In genomic region chr16:84867696-84868095, GRCh38 we compare ENCODE assay signal across 30 cellular contexts. TPM values are rescaled to one million over a fixed set of nuclear protein-coding genes. Genes with fewer than 3 reads are reported as not detected.
"Had no signal": no experiment of that assay in that cellular context is flagged by ENCODE, and none has a peak within 500 bp of the region (broad histone marks: within the 10 kb centered on the region; RNA-seq: fewer than 3 reads in every experiment).

No MANE protein-coding gene starts in this region.

- DNase-seq: activated CD4-positive, alpha-beta memory T cell treated with anti-CD3 and anti-CD28 coated beads for 36 hours; activated CD4-positive, alpha-beta T cell treated with anti-CD3 and anti-CD28 coated beads for 36 hours; activated CD4-positive, alpha-beta T cell treated with anti-CD3 and anti-CD28 coated beads, Interleukin-2, amount 10 ng/mL, durations not matched to agents 24 days and 14 days; activated CD4-positive, CD25-positive, alpha-beta regulatory T cell; activated CD4-positive, CD25-positive, alpha-beta regulatory T cell treated with anti-CD3 and anti-CD28 coated beads, Interleukin-2, amount 50 U/mL, for 72 hours; activated CD8-positive, alpha-beta memory T cell treated with anti-CD3 and anti-CD28 coated beads, Interleukin-2, amount 10 ng/mL, durations not matched to agents 7 days and 5 days; activated CD8-positive, alpha-beta memory T cell treated with anti-CD3 and anti-CD28 coated beads, Interleukin-2, amount 50 U/mL, for 4 hours; activated CD8-positive, alpha-beta T cell treated with anti-CD3 and anti-CD28 coated beads, Interleukin-2, amount 10 ng/mL, durations not matched to agents 7 days and 5 days; activated effector memory CD4-positive, alpha-beta T cell treated with anti-CD3 and anti-CD28 coated beads, Interleukin-2, amount 50 U/mL, for 16 hours; activated naive CD4-positive, alpha-beta T cell treated with anti-CD3 and anti-CD28 coated beads for 36 hours; activated naive CD8-positive, alpha-beta T cell treated with anti-CD3 and anti-CD28 coated beads for 36 hours; activated naive CD8-positive, alpha-beta T cell treated with anti-CD3 and anti-CD28 coated beads, Interleukin-2, amount 50 U/mL, for 24 hours; activated T-cell treated with anti-CD3 and anti-CD28 coated beads, Interleukin-2, amount 50 U/mL, for 1 hour; activated T-cell treated with anti-CD3 and anti-CD28 coated beads, Interleukin-2, amount 50 U/mL, for 48 hours; adrenal gland; amygdala; aorta; body of pancreas; central memory CD4-positive, alpha-beta T cell; cerebellar nuclear complex; colonic mucosa; effector CD8-positive, alpha-beta T cell; foreskin fibroblast; T-helper 1 cell; T-helper 17 cell had no signal

- H3K9me3 ChIP-seq: adrenal gland, body of pancreas, colonic mucosa, heart left ventricle had no signal

- H3K27ac Mint-ChIP-seq: activated CD4-positive, alpha-beta memory T cell treated with anti-CD3 and anti-CD28 coated beads for 36 hours; activated CD4-positive, alpha-beta T cell treated with anti-CD3 and anti-CD28 coated beads for 36 hours; activated CD4-positive, alpha-beta T cell treated with anti-CD3 and anti-CD28 coated beads, Interleukin-2, amount 10 ng/mL, durations not matched to agents 24 days and 14 days; activated CD8-positive, alpha-beta memory T cell treated with anti-CD3 and anti-CD28 coated beads, Interleukin-2, amount 10 ng/mL, durations not matched to agents 7 days and 5 days; activated CD8-positive, alpha-beta T cell treated with anti-CD3 and anti-CD28 coated beads, Interleukin-2, amount 10 ng/mL, durations not matched to agents 7 days and 5 days; activated naive CD4-positive, alpha-beta T cell treated with anti-CD3 and anti-CD28 coated beads for 36 hours; activated naive CD4-positive, alpha-beta T cell treated with anti-CD3 and anti-CD28 coated beads, Interleukin-2, amount 50 U/mL, for 24 hours; activated naive CD8-positive, alpha-beta T cell treated with anti-CD3 and anti-CD28 coated beads for 36 hours; activated naive CD8-positive, alpha-beta T cell treated with anti-CD3 and anti-CD28 coated beads, Interleukin-2, amount 50 U/mL, for 24 hours; activated T-helper 1 cell treated with anti-CD3 and anti-CD28 coated beads, Interleukin-12 subunit alpha, Interleukin-12 subunit beta, Interleukin-2, Interleukin-4 antibody, amounts not matched to agents 30 ng/mL and 10 ng/mL and 1 ng/mL, durations not matched to agents 14 hours and 24 hours and 36 hours; activated T-helper 2 cell treated with anti-CD3 and anti-CD28 coated beads, Interferon-gamma antibody, Interleukin-2, Interleukin-4, amounts not matched to agents 10 μg/mL and 5 μg/mL and 100 μg/mL, durations not matched to agents 14 hours and 24 hours and 36 hours; T-helper 17 cell had no signal

- H3K36me3 ChIP-seq: colonic mucosa had no signal

- H3K4me3 ChIP-seq: adrenal gland, body of pancreas, colonic mucosa, heart left ventricle had no signal

- H3K4me1 ChIP-seq: body of pancreas, colonic mucosa, heart left ventricle had no signal

- H3K27me3 Mint-ChIP-seq: activated CD4-positive, alpha-beta memory T cell treated with anti-CD3 and anti-CD28 coated beads for 36 hours; activated CD4-positive, alpha-beta T cell treated with anti-CD3 and anti-CD28 coated beads for 36 hours; activated naive CD4-positive, alpha-beta T cell treated with anti-CD3 and anti-CD28 coated beads, Interleukin-2, amount 50 U/mL, for 24 hours; activated naive CD8-positive, alpha-beta T cell treated with anti-CD3 and anti-CD28 coated beads, Interleukin-2, amount 50 U/mL, for 24 hours; T-helper 17 cell had no signal

- H3K4me3 Mint-ChIP-seq: activated CD4-positive, alpha-beta memory T cell treated with anti-CD3 and anti-CD28 coated beads for 36 hours; activated CD4-positive, alpha-beta T cell treated with anti-CD3 and anti-CD28 coated beads for 36 hours; activated CD4-positive, alpha-beta T cell treated with anti-CD3 and anti-CD28 coated beads, Interleukin-2, amount 10 ng/mL, durations not matched to agents 24 days and 14 days; activated CD8-positive, alpha-beta memory T cell treated with anti-CD3 and anti-CD28 coated beads, Interleukin-2, amount 10 ng/mL, durations not matched to agents 7 days and 5 days; activated CD8-positive, alpha-beta T cell treated with anti-CD3 and anti-CD28 coated beads, Interleukin-2, amount 10 ng/mL, durations not matched to agents 7 days and 5 days; activated naive CD4-positive, alpha-beta T cell treated with anti-CD3 and anti-CD28 coated beads for 36 hours; activated naive CD4-positive, alpha-beta T cell treated with anti-CD3 and anti-CD28 coated beads, Interleukin-2, amount 50 U/mL, for 24 hours; activated naive CD8-positive, alpha-beta T cell treated with anti-CD3 and anti-CD28 coated beads for 36 hours; activated naive CD8-positive, alpha-beta T cell treated with anti-CD3 and anti-CD28 coated beads, Interleukin-2, amount 50 U/mL, for 24 hours; activated T-helper 1 cell treated with anti-CD3 and anti-CD28 coated beads, Interleukin-12 subunit alpha, Interleukin-12 subunit beta, Interleukin-2, Interleukin-4 antibody, amounts not matched to agents 30 ng/mL and 10 ng/mL and 1 ng/mL, durations not matched to agents 14 hours and 24 hours and 36 hours; T-helper 17 cell had no signal

- H3K9me3 Mint-ChIP-seq: activated CD4-positive, alpha-beta memory T cell treated with anti-CD3 and anti-CD28 coated beads for 36 hours; activated CD4-positive, alpha-beta T cell treated with anti-CD3 and anti-CD28 coated beads, Interleukin-2, amount 10 ng/mL, durations not matched to agents 24 days and 14 days; activated naive CD4-positive, alpha-beta T cell treated with anti-CD3 and anti-CD28 coated beads for 36 hours; activated naive CD4-positive, alpha-beta T cell treated with anti-CD3 and anti-CD28 coated beads, Interleukin-2, amount 50 U/mL, for 24 hours; activated naive CD8-positive, alpha-beta T cell treated with anti-CD3 and anti-CD28 coated beads for 36 hours; activated naive CD8-positive, alpha-beta T cell treated with anti-CD3 and anti-CD28 coated beads, Interleukin-2, amount 50 U/mL, for 24 hours; activated T-helper 1 cell treated with anti-CD3 and anti-CD28 coated beads, Interleukin-12 subunit alpha, Interleukin-12 subunit beta, Interleukin-2, Interleukin-4 antibody, amounts not matched to agents 30 ng/mL and 10 ng/mL and 1 ng/mL, durations not matched to agents 14 hours and 24 hours and 36 hours; activated T-helper 2 cell treated with anti-CD3 and anti-CD28 coated beads, Interferon-gamma antibody, Interleukin-2, Interleukin-4, amounts not matched to agents 10 μg/mL and 5 μg/mL and 100 μg/mL, durations not matched to agents 14 hours and 24 hours and 36 hours had no signal

- H3K27me3 ChIP-seq: adrenal gland, body of pancreas, colonic mucosa, heart left ventricle had no signal

- H3K4me1 Mint-ChIP-seq: activated CD4-positive, alpha-beta T cell treated with anti-CD3 and anti-CD28 coated beads for 36 hours; activated CD4-positive, alpha-beta T cell treated with anti-CD3 and anti-CD28 coated beads, Interleukin-2, amount 10 ng/mL, durations not matched to agents 24 days and 14 days; activated CD8-positive, alpha-beta memory T cell treated with anti-CD3 and anti-CD28 coated beads, Interleukin-2, amount 10 ng/mL, durations not matched to agents 7 days and 5 days; activated naive CD4-positive, alpha-beta T cell treated with anti-CD3 and anti-CD28 coated beads, Interleukin-2, amount 50 U/mL, for 24 hours; activated naive CD8-positive, alpha-beta T cell treated with anti-CD3 and anti-CD28 coated beads for 36 hours; activated naive CD8-positive, alpha-beta T cell treated with anti-CD3 and anti-CD28 coated beads, Interleukin-2, amount 50 U/mL, for 24 hours had no signal

- H3K36me3 Mint-ChIP-seq: activated CD4-positive, alpha-beta memory T cell treated with anti-CD3 and anti-CD28 coated beads for 36 hours; activated CD8-positive, alpha-beta memory T cell treated with anti-CD3 and anti-CD28 coated beads, Interleukin-2, amount 10 ng/mL, durations not matched to agents 7 days and 5 days; activated naive CD4-positive, alpha-beta T cell treated with anti-CD3 and anti-CD28 coated beads, Interleukin-2, amount 50 U/mL, for 24 hours; activated naive CD8-positive, alpha-beta T cell treated with anti-CD3 and anti-CD28 coated beads for 36 hours had no signal

- H3K27ac ChIP-seq: adrenal gland, body of pancreas, colonic mucosa, epithelial cell of prostate, heart left ventricle had no signal

- ATAC-seq: activated CD4-positive, alpha-beta T cell treated with anti-CD3 and anti-CD28 coated beads for 36 hours; activated CD8-positive, alpha-beta memory T cell treated with anti-CD3 and anti-CD28 coated beads, Interleukin-2, amount 10 ng/mL, durations not matched to agents 7 days and 5 days; activated CD8-positive, alpha-beta T cell treated with anti-CD3 and anti-CD28 coated beads, Interleukin-2, amount 10 ng/mL, durations not matched to agents 7 days and 5 days; activated naive CD8-positive, alpha-beta T cell treated with anti-CD3 and anti-CD28 coated beads, Interleukin-2, amount 50 U/mL, for 24 hours; body of pancreas; heart left ventricle; T-helper 17 cell had no signal

RNA-seq across cellular contexts. Expression of gene CRISPLD2, which starts 47.9 kb away (rescaled TPM):
- total RNA-seq: activated CD8-positive, alpha-beta memory T cell treated with anti-CD3 and anti-CD28 coated beads, Interleukin-2, amount 10 ng/mL, durations not matched to agents 7 days and 5 days; activated CD8-positive, alpha-beta T cell treated with anti-CD3 and anti-CD28 coated beads, Interleukin-2, amount 10 ng/mL, durations not matched to agents 7 days and 5 days; activated naive CD8-positive, alpha-beta T cell treated with anti-CD3 and anti-CD28 coated beads for 36 hours; activated T-helper 1 cell treated with anti-CD3 and anti-CD28 coated beads, Interleukin-12 subunit alpha, Interleukin-12 subunit beta, Interleukin-2, Interleukin-4 antibody, amounts not matched to agents 30 ng/mL and 10 ng/mL and 1 ng/mL, durations not matched to agents 14 hours and 24 hours and 36 hours had no signal
